Comparison of ENCODE assay signal across 22 cellular contexts in genomic region chr4:108529984-108530901, GRCh38.
DNase-seq lines count a peak whose midpoint lies in the region; ATAC-seq, FAIRE-seq and TF ChIP-seq lines count a peak whose summit lies in the region.
"Had no signal": no experiment of that assay in that cellular context is flagged by ENCODE, and none has a peak within 500 bp of the region (broad histone marks: within the 10 kb centered on the region; RNA-seq: fewer than 3 reads in every experiment).

No MANE protein-coding gene starts in this region.

- H3K27ac ChIP-seq in DND-41 (ENCODE audit: low read length), result peak overlapping the region; percentile 80
- no peak overlapping the region for H3K27ac ChIP-seq in K562 (ENCODE audit: extremely low read depth, low read depth, low read length)
- no peak overlapping the region for H3K27ac ChIP-seq in osteoblast (ENCODE audit: low read depth, low read length)
- H3K27ac ChIP-seq in kidney (ENCODE audit: low read depth in 2 of 2, low read length in 2 of 2), result no peak overlapping the region
- H3K27ac ChIP-seq: neutrophil, prostate gland, suprapubic skin had no signal

- no TSS peak for BruUV-seq in K562 (replicated peaks; lab: Mats Ljungman, UMichigan)

- no peak for TF ChIP-seq RAD21 in K562 (CRISPR knock-in tag; conservative IDR thresholded peaks at IDR 0.05 in 1 of 2, IDR thresholded peaks at IDR 0.05 in 1 of 2)

- in situ Hi-C loops in K562 (cut with MboI), result no loop called here

- ATAC-seq in DND-41 (ENCODE audit: insufficient read depth, low read depth) (no peak), K562 (no peak)

- WGBS in K562 (ENCODE audit: insufficient coverage, low coverage, missing lambda C conversion rate), result 7% methylated on average over 7 of the region's 8 CpGs

- H2AFZ ChIP-seq in DND-41 (ENCODE audit: low read depth, low read length) (no peak overlapping the region), K562 (ENCODE audit: low read depth, low read length) (no peak overlapping the region), osteoblast (ENCODE audit: low read length) (no peak overlapping the region)

- H3K36me3 Mint-ChIP-seq in T-helper 2 cell treated with Interferon-gamma antibody and Interleukin-4, amounts not matched to agents 5 μg/mL and 100 μg/mL, for 36 hours (ENCODE audit: low read depth), result peaks cover 16% of the 10 kb centered on the region
- no peaks in the 10 kb centered on the region for H3K36me3 Mint-ChIP-seq in CD14-positive monocyte

- peaks cover 86% of the 10 kb centered on the region for H3K4me1 ChIP-seq in DND-41 (ENCODE audit: insufficient read depth, low read length)
- no peaks in the 10 kb centered on the region for H3K4me1 ChIP-seq in K562 (replicated peaks in 1 of 2; ENCODE audit: control insufficient read depth in 2 of 2, insufficient read depth in 2 of 2, low read length in 2 of 2)
- no peaks in the 10 kb centered on the region for H3K4me1 ChIP-seq in osteoblast (ENCODE audit: insufficient read depth, low read length)
- H3K4me1 ChIP-seq in kidney (ENCODE audit: control insufficient read depth in 1 of 2, insufficient read depth in 1 of 2, low read depth in 1 of 2, low read length in 2 of 2), result no peaks in the 10 kb centered on the region
- H3K4me1 ChIP-seq: prostate gland, suprapubic skin had no signal

- no peaks in the 10 kb centered on the region for H3K79me2 ChIP-seq in DND-41 (ENCODE audit: insufficient read depth, low read length)
- H3K79me2 ChIP-seq in K562 (ENCODE audit: control insufficient read depth, insufficient read depth, low read length), result no peaks in the 10 kb centered on the region
- no peaks in the 10 kb centered on the region for H3K79me2 ChIP-seq in osteoblast (ENCODE audit: insufficient read depth, low read length)

- H3K9me3 ChIP-seq in DND-41 (ENCODE audit: insufficient read depth, low read length, severe bottlenecking) (no peaks in the 10 kb centered on the region), K562 (replicated peaks; ENCODE audit: control insufficient read depth, insufficient read depth, low read depth, low read length) (no peaks in the 10 kb centered on the region), osteoblast (ENCODE audit: low read depth, low read length) (no peaks in the 10 kb centered on the region), kidney (ENCODE audit: control insufficient read depth in 1 of 2, low read length in 2 of 2) (no peaks in the 10 kb centered on the region)
- H3K9me3 ChIP-seq: neutrophil, prostate gland, suprapubic skin had no signal

- H3K4me3 Mint-ChIP-seq in T-helper 2 cell treated with Interferon-gamma antibody and Interleukin-4, amounts not matched to agents 5 μg/mL and 100 μg/mL, for 36 hours, result peak overlapping the region; percentile 16
- H3K4me3 Mint-ChIP-seq in CD14-positive monocyte, result no peak overlapping the region
- H3K4me3 Mint-ChIP-seq: central memory CD8-positive, alpha-beta T cell had no signal

- no peak for TF ChIP-seq POLR2A in K562 (conservative IDR thresholded peaks at IDR 0.05)

- POLR2A ChIA-PET in K562 (lab: Yijun Ruan, JAX), result no interaction called here

- CTCF ChIA-PET in K562 (lab: Yijun Ruan, JAX; ENCODE audit: low intra/inter-chr PET ratio), result no interaction called here

- H3K27ac Mint-ChIP-seq in T-helper 2 cell treated with Interferon-gamma antibody and Interleukin-4, amounts not matched to agents 5 μg/mL and 100 μg/mL, for 36 hours, result no peak overlapping the region
- no peak overlapping the region for H3K27ac Mint-ChIP-seq in CD14-positive monocyte

- H3K4me2 ChIP-seq in DND-41 (ENCODE audit: insufficient read depth, low read length), result no peak overlapping the region
- no peak overlapping the region for H3K4me2 ChIP-seq in K562 (ENCODE audit: insufficient read depth, low read length)
- peak overlapping the region; percentile 24 for H3K4me2 ChIP-seq in osteoblast (ENCODE audit: insufficient read depth, low read length)

- no peak for TF ChIP-seq EP300 in K562 (IDR thresholded peaks at IDR 0.05; ENCODE audit: low read length)

- peak; percentile 67 for FAIRE-seq in K562 (lab: Jason Lieb, UNC)
- no peak for FAIRE-seq in kidney (lab: Jason Lieb, UNC)
- FAIRE-seq: A204.1, endothelial cell of umbilical vein had no signal

- no peaks in the 10 kb centered on the region for H3K27me3 Mint-ChIP-seq in T-helper 2 cell treated with Interferon-gamma antibody and Interleukin-4, amounts not matched to agents 5 μg/mL and 100 μg/mL, for 36 hours (ENCODE audit: low read depth)
- H3K27me3 Mint-ChIP-seq in CD14-positive monocyte (ENCODE audit: low read depth in 3 of 3), result peaks cover 0 to 4% (median 2%) of the 10 kb centered on the region in 3 donors

- intact Hi-C loops in K562 (cut with micrococcal nuclease), result no loop called here
- intact Hi-C loops in CD14-positive monocyte (cut with micrococcal nuclease), result no loop called here
- intact Hi-C loops in kidney (cut with DNase I), result no loop called here

- H3K9me3 Mint-ChIP-seq in T-helper 2 cell treated with Interferon-gamma antibody and Interleukin-4, amounts not matched to agents 5 μg/mL and 100 μg/mL, for 36 hours, result peaks cover 20% of the 10 kb centered on the region
- H3K9me3 Mint-ChIP-seq in CD14-positive monocyte, result peaks cover 0 to 4% (median under 1%) of the 10 kb centered on the region in 7 donors

- DNase-seq in T-helper 2 cell treated with Interferon-gamma antibody and Interleukin-4, amounts not matched to agents 5 μg/mL and 100 μg/mL, for 36 hours (ENCODE audit: low spot score), result no peak
- no peak for DNase-seq in T-helper 2 cell
- no peak for DNase-seq in DND-41
- DNase-seq in K562 (ENCODE audit: extremely low read depth in 1 of 4, low spot score in 3 of 4), result no peak
- DNase-seq in osteoblast (ENCODE audit: insufficient read length, low spot score, missing footprints), result no peak
- no peak for DNase-seq in CD14-positive monocyte (ENCODE audit: low spot score)
- no peak for DNase-seq in putamen (ENCODE audit: low spot score)
- no peak for DNase-seq in kidney
- DNase-seq: activated naive CD4-positive, alpha-beta T cell treated with anti-CD3 and anti-CD28 coated beads, Interleukin-2, amount 50 U/mL, for 16 hours; activated T-cell treated with anti-CD3 and anti-CD28 coated beads, Interleukin-2, amount 50 U/mL, for 48 hours; COR-L47; mammary epithelial cell; NCI-H1436 treated with DMSO at 0.1 percent for 48 hours; OCI-M1; stimulated activated CD4-positive, alpha-beta T cell treated with anti-CD3 and anti-CD28 coated beads, Interleukin-1b, Interleukin-23, amount 100 ng/mL, for 48 hours had no signal

- TF ChIP-seq CTCF in DND-41 (IDR thresholded peaks at IDR 0.05; ENCODE audit: borderline replicate concordance, extremely low read depth, low read length, poor library complexity, severe bottlenecking), result no peak
- TF ChIP-seq CTCF in K562 (IDR thresholded peaks at IDR 0.05 in 2 of 3, conservative IDR thresholded peaks at IDR 0.05 in 1 of 3; ENCODE audit: insufficient read depth in 2 of 3, low read depth in 1 of 3, low read length in 3 of 3), result no peak
- TF ChIP-seq CTCF in osteoblast (IDR thresholded peaks at IDR 0.05; ENCODE audit: extremely low read depth, low read depth, low read length), result no peak
- TF ChIP-seq CTCF in CD14-positive monocyte (IDR thresholded peaks at IDR 0.05), result no peak
- no peak for TF ChIP-seq CTCF in kidney (IDR thresholded peaks at IDR 0.05; ENCODE audit: borderline replicate concordance, extremely low read depth, insufficient read depth)

- H3K9ac ChIP-seq in DND-41 (ENCODE audit: low read depth, low read length) (no peak overlapping the region), K562 (ENCODE audit: insufficient read depth in 1 of 2, low read depth in 2 of 2, low read length in 2 of 2) (no peak overlapping the region), kidney (ENCODE audit: low read length in 2 of 2) (no peak overlapping the region)

- peaks cover 68% of the 10 kb centered on the region for H3K4me1 Mint-ChIP-seq in T-helper 2 cell treated with Interferon-gamma antibody and Interleukin-4, amounts not matched to agents 5 μg/mL and 100 μg/mL, for 36 hours (ENCODE audit: low read depth)
- H3K4me1 Mint-ChIP-seq in CD14-positive monocyte, result peaks cover 12% of the 10 kb centered on the region

- no peaks in the 10 kb centered on the region for H3K27me3 ChIP-seq in DND-41 (ENCODE audit: insufficient read depth, low read length, poor library complexity)
- peaks cover 2 to 9% of the 10 kb centered on the region in 2 experiments; a peak in 3 of 5 replicates for H3K27me3 ChIP-seq in K562 (ENCODE audit: control insufficient read depth in 2 of 2, insufficient read depth in 2 of 2, low read length in 2 of 2)
- peaks cover 12% of the 10 kb centered on the region for H3K27me3 ChIP-seq in osteoblast (ENCODE audit: insufficient read depth, low read length)
- H3K27me3 ChIP-seq: neutrophil, suprapubic skin had no signal

- no peaks in the 10 kb centered on the region for H3K36me3 ChIP-seq in DND-41 (ENCODE audit: insufficient read depth, low read length)
- no peaks in the 10 kb centered on the region for H3K36me3 ChIP-seq in K562 (ENCODE audit: control insufficient read depth, insufficient read depth, low read length)
- H3K36me3 ChIP-seq in osteoblast (ENCODE audit: insufficient read depth, low read length), result no peaks in the 10 kb centered on the region
- no peaks in the 10 kb centered on the region for H3K36me3 ChIP-seq in kidney (ENCODE audit: control insufficient read depth in 1 of 2, insufficient read depth in 2 of 2, low read length in 2 of 2)
- H3K36me3 ChIP-seq: neutrophil, prostate gland, suprapubic skin had no signal

- no peaks in the 10 kb centered on the region for H4K20me1 ChIP-seq in DND-41 (ENCODE audit: insufficient read depth, low read length)
- no peaks in the 10 kb centered on the region; the same call in 1 of the 2 replicates for H4K20me1 ChIP-seq in K562 (replicated peaks; ENCODE audit: control insufficient read depth, insufficient read depth, low read length)
- H4K20me1 ChIP-seq in osteoblast (ENCODE audit: insufficient read depth, low read length), result no peaks in the 10 kb centered on the region

- no peaks in the 10 kb centered on the region for H3K9me1 ChIP-seq in K562 (ENCODE audit: control insufficient read depth, insufficient read depth, low read length)

- H3K4me3 ChIP-seq in DND-41 (ENCODE audit: low read depth in 1 of 2, low read length in 2 of 2) (no peak overlapping the region), K562 (no peak overlapping the region), osteoblast (ENCODE audit: insufficient read depth, low read length) (no peak overlapping the region), kidney (ENCODE audit: low read length in 2 of 2) (no peak overlapping the region)
- H3K4me3 ChIP-seq: prostate gland, skin epidermis, suprapubic skin had no signal

TF ChIP-seq in K562, 482 proteins besides CTCF, POLR2A, EP300 and RAD21 (continues in another document):
- TF ChIP-seq USF1 (CRISPR knock-in tag; IDR thresholded peaks at IDR 0.05) (no peak), KLF1 (tag; IDR thresholded peaks at IDR 0.05) (no peak)
